Comparison of ENCODE assay signal across 8 cellular contexts in the genomic region with DNA sequence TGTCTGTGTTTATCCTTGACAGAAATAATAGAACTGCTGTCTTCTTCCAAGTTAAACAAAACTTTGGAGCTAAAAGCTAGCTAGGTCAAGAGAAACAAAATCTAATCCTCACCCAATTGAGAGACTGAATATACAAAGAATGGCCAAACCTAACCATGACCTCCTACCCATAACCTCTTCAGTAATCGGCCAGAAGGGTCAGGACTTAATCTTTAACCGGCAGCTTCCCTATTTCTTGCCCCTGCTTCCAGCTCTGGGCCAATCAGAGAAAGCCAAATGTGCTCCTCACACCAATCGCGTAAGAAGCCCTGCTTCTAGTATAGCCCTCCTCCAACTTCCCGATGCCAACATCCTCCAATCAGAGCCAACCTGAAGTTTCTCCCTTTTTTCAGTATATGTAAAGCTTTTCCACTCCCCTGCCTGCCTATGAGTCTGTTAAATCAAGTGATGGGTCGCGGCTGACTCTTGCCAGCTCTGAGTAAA. TPM values are rescaled to one million over a fixed set of nuclear protein-coding genes. Genes with fewer than 3 reads are reported as not detected.
A peak's percentile ranks its signal among the peaks of the same experiment; 100 is the strongest.
DNase-seq lines count a peak whose midpoint lies in the region; ATAC-seq and TF ChIP-seq lines count a peak whose summit lies in the region.

No MANE protein-coding gene starts in this region.

- intact Hi-C loops in Caco-2 (cut with micrococcal nuclease; ENCODE audit: unreplicated experiment) (loop anchor here (1.0 to 5.0 kb wide), 3 partner anchors 54 to 164 kb away; a partner anchor contains a TSS), Right ventricle myocardium superior (cut with DNase I) (no loop called here), tibial artery (cut with DNase I; ENCODE audit: low total_unique reads) (loop anchor here (5.0 kb wide), 1 partner anchor 135 kb away; a partner anchor contains a TSS)

- H3K4me3 Mint-ChIP-seq in Caco-2 (ENCODE audit: unreplicated experiment) (peak overlapping the region; percentile 93), osteocyte (ENCODE audit: unreplicated experiment) (peak overlapping the region; percentile 100)

- H3K27me3 ChIP-seq in Caco-2 (replicated peaks; ENCODE audit: control insufficient read depth, insufficient read depth, low read length): no peaks in the 10 kb centered on the region
- no peaks in the 10 kb centered on the region for H3K27me3 ChIP-seq in tibial artery

- H3K27ac Mint-ChIP-seq in Caco-2 (ENCODE audit: unreplicated experiment) (peak overlapping the region; percentile 90), osteocyte (ENCODE audit: unreplicated experiment) (peak overlapping the region; percentile 99)

- DNase-seq in Caco-2 (peak; percentile 84 to 91), HT-29 (ENCODE audit: low spot score) (peak; percentile 90), SKM-1 (lab: John Stamatoyannopoulos, UW; ENCODE audit: unreplicated experiment) (peak; percentile 90), Right ventricle myocardium superior (peak; percentile 64), osteocyte (ENCODE audit: extremely low spot score, unreplicated experiment) (no peak), tibial artery (peak; percentile 76 to 85)

- CTCF ChIA-PET in Caco-2 (lab: Charles Lee): interaction anchor here (0.8 to 3.6 kb wide), 7 partner anchors 53 to 206 kb away, joined by 3 to 22 read pairs (median 4); a partner anchor contains a TSS

- peaks cover 30% of the 10 kb centered on the region for H3K4me1 Mint-ChIP-seq in Caco-2 (ENCODE audit: low read depth, unreplicated experiment)
- peaks cover 27% of the 10 kb centered on the region for H3K4me1 Mint-ChIP-seq in osteocyte (ENCODE audit: unreplicated experiment)

- POLR2A ChIA-PET in Caco-2 (lab: Charles Lee): interaction anchor here (0.6 to 1.1 kb wide), 5 partner anchors 11 to 310 kb away, joined by 3 to 8 read pairs (median 4); a partner anchor contains a TSS

- TSS peak; percentile 32 for BruUV-seq in Caco-2 (replicated peaks; lab: Mats Ljungman, UMichigan)

- no peaks in the 10 kb centered on the region for H3K36me3 ChIP-seq in Caco-2 (ENCODE audit: control insufficient read depth, insufficient read depth, low read length)
- no peaks in the 10 kb centered on the region for H3K36me3 ChIP-seq in tibial artery

- peaks cover 23% of the 10 kb centered on the region for H3K4me1 ChIP-seq in Caco-2
- H3K4me1 ChIP-seq in tibial artery: peaks cover 0 to 18% (median 8%) of the 10 kb centered on the region in 4 donors

- H3K27me3 Mint-ChIP-seq in Caco-2 (ENCODE audit: insufficient read depth, unreplicated experiment): no peaks in the 10 kb centered on the region
- H3K27me3 Mint-ChIP-seq in osteocyte (ENCODE audit: unreplicated experiment): no peaks in the 10 kb centered on the region

- no peak for TF ChIP-seq CTCF in Caco-2 (IDR thresholded peaks at IDR 0.05; ENCODE audit: insufficient read depth in 1 of 2, low read depth in 1 of 2, low read length in 1 of 2, severe bottlenecking in 1 of 2, unreplicated experiment in 1 of 2)
- TF ChIP-seq CTCF in osteocyte (IDR thresholded peaks at IDR 0.05): no peak
- no peak for TF ChIP-seq CTCF in tibial artery (IDR thresholded peaks at IDR 0.05)

- 3 to 6% (median 3%) methylated on average over 7 of the region's 7 CpGs for WGBS in adipose tissue, 3 donors

- peak overlapping the region; percentile 97 for H3K27ac ChIP-seq in adipose tissue (ENCODE audit: low read depth, low read length)
- peak overlapping the region; percentile 96 to 100 for H3K27ac ChIP-seq in tibial artery

- ATAC-seq in GM19463 (IDR thresholded peaks at IDR 0.05; ENCODE audit: unreplicated experiment) (peak; percentile 65), Right ventricle myocardium superior (ENCODE audit: poor library complexity) (peak; percentile 58)

- H3K36me3 Mint-ChIP-seq in Caco-2 (ENCODE audit: insufficient read depth, unreplicated experiment) (peaks cover 46% of the 10 kb centered on the region), osteocyte (ENCODE audit: unreplicated experiment) (no peaks in the 10 kb centered on the region)

- H3K4me3 ChIP-seq in Caco-2 (ENCODE audit: low read depth, low read length) (no peak overlapping the region; the same call in 1 of the 2 replicates), tibial artery (peak overlapping the region; percentile 83 to 94)

- no peaks in the 10 kb centered on the region for H3K9me3 ChIP-seq in Caco-2
- H3K9me3 ChIP-seq in tibial artery: no peaks in the 10 kb centered on the region

- H3K9me3 Mint-ChIP-seq in Caco-2 (ENCODE audit: unreplicated experiment) (no peaks in the 10 kb centered on the region), osteocyte (ENCODE audit: unreplicated experiment) (no peaks in the 10 kb centered on the region)

RNA-seq across cellular contexts. Expression of a gene that starts 1.7 kb away (rescaled TPM):
- total RNA-seq in Caco-2 (2022) (131 and 135 TPM in 2 replicates), Right ventricle myocardium superior (117 TPM), osteocyte (148 and 157 TPM in 2 replicates)
- total RNA-seq in HT-29 (2014; rRNA removed; shearing (Covaris generic)): 26.3 and 30.5 TPM in 2 replicates
- polyA plus RNA-seq in adipose tissue: 10 to 100 TPM; 11.9 to 28.7 (median 16.8) TPM
